ENCODE assay signal across 29 cellular contexts in genomic region chr16:84461504-84462295, GRCh38. TPM values are rescaled to one million over a fixed set of nuclear protein-coding genes. Genes with fewer than 3 reads are reported as not detected.
DNase-seq lines count a peak whose midpoint lies in the region; ATAC-seq and TF ChIP-seq lines count a peak whose summit lies in the region.
"Had no signal": no experiment of that assay in that cellular context is flagged by ENCODE, and none has a peak within 500 bp of the region (broad histone marks: within the 10 kb centered on the region; RNA-seq: fewer than 3 reads in every experiment).

No MANE protein-coding gene starts in this region.

- POLR2A ChIA-PET in CD8-positive, alpha-beta T cell (lab: Charles Lee), result no interaction called here

- H3K4me2 ChIP-seq in neuronal stem cell (ENCODE audit: insufficient read depth, low read length, poor library complexity, severe bottlenecking), result no peak overlapping the region
- H3K4me2 ChIP-seq: PC-9 had no signal

- no peak overlapping the region for H3K27ac ChIP-seq in CD8-positive, alpha-beta T cell (ENCODE audit: low read depth, low read length)
- H3K27ac ChIP-seq in neuronal stem cell (replicated peaks; ENCODE audit: low read length), result no peak overlapping the region
- H3K27ac ChIP-seq: ascending aorta, esophagus squamous epithelium, gastrocnemius medialis, PC-9, right atrium auricular region had no signal

- no peak overlapping the region for H2BK5ac ChIP-seq in neuronal stem cell (ENCODE audit: low read length)

- H3K27me3 Mint-ChIP-seq in CD8-positive, alpha-beta T cell (ENCODE audit: low read depth), result no peaks in the 10 kb centered on the region
- H3K27me3 Mint-ChIP-seq in chondrocyte (ENCODE audit: low read depth), result no peaks in the 10 kb centered on the region
- H3K27me3 Mint-ChIP-seq: activated CD8-positive, alpha-beta T cell treated with anti-CD3 and anti-CD28 coated beads for 36 hours; activated naive CD4-positive, alpha-beta T cell treated with anti-CD3 and anti-CD28 coated beads, Interleukin-2, amount 50 U/mL, for 24 hours; central memory CD8-positive, alpha-beta T cell had no signal

- H3K4me3 ChIP-seq in CD8-positive, alpha-beta T cell (ENCODE audit: low read depth, low read length), result no peak overlapping the region
- no peak overlapping the region for H3K4me3 ChIP-seq in neuronal stem cell (ENCODE audit: low read length in 2 of 2)
- H3K4me3 ChIP-seq: ascending aorta, esophagus squamous epithelium, gastrocnemius medialis, lung, PC-9, right atrium auricular region, stomach had no signal

- no peaks in the 10 kb centered on the region for H3K36me3 ChIP-seq in CD8-positive, alpha-beta T cell (ENCODE audit: insufficient read depth, low read length)
- peaks cover 3 to 8% of the 10 kb centered on the region in 2 donors for H3K36me3 ChIP-seq in neuronal stem cell (replicated peaks in 1 of 2; ENCODE audit: control insufficient read depth in 2 of 2, insufficient read depth in 2 of 2, low read length in 2 of 2)

- H2AFZ ChIP-seq in neuronal stem cell (ENCODE audit: low read length), result no peak overlapping the region
- H2AFZ ChIP-seq: PC-9 had no signal

- H3K9me3 ChIP-seq in CD8-positive, alpha-beta T cell (ENCODE audit: low read length), result no peaks in the 10 kb centered on the region
- peaks cover 0 to 11% of the 10 kb centered on the region in 2 donors for H3K9me3 ChIP-seq in neuronal stem cell (replicated peaks in 1 of 2; ENCODE audit: control insufficient read depth in 2 of 2, insufficient read depth in 1 of 2, low read depth in 1 of 2, low read length in 2 of 2)
- H3K9me3 ChIP-seq: esophagus squamous epithelium had no signal

- peak overlapping the region; percentile 41 for H3K27ac Mint-ChIP-seq in CD8-positive, alpha-beta T cell
- H3K27ac Mint-ChIP-seq in chondrocyte (ENCODE audit: unreplicated experiment), result no peak overlapping the region
- H3K27ac Mint-ChIP-seq: activated CD8-positive, alpha-beta T cell treated with anti-CD3 and anti-CD28 coated beads for 36 hours; activated naive CD4-positive, alpha-beta T cell treated with anti-CD3 and anti-CD28 coated beads, Interleukin-2, amount 50 U/mL, for 24 hours; HFFc6; T-helper 1 cell treated with Interleukin-12 subunit alpha and Interleukin-12 subunit beta and Interleukin-4 antibody, amounts not matched to agents 30 μg/mL and 1 μg/mL, for 36 hours had no signal

- intact Hi-C loops in CD8-positive, alpha-beta T cell (cut with DNase I, micrococcal nuclease), result no loop called here

- WGBS in neuronal stem cell (ENCODE audit: extremely low coverage in 2 of 2, insufficient read length in 2 of 2, insufficient replicate concordance in 1 of 2), 2 donors, result no CpG with 5 or more reads among the region's 30 CpGs

- peak overlapping the region; percentile 41 for H2BK12ac ChIP-seq in neuronal stem cell (ENCODE audit: low read length)

- H3K36me3 Mint-ChIP-seq in CD8-positive, alpha-beta T cell, result peaks cover 30% of the 10 kb centered on the region
- peaks cover 20% of the 10 kb centered on the region for H3K36me3 Mint-ChIP-seq in chondrocyte (ENCODE audit: low read depth)

- no peak overlapping the region for H3K4ac ChIP-seq in neuronal stem cell (ENCODE audit: low read length)

- no peaks in the 10 kb centered on the region for H3K4me1 Mint-ChIP-seq in CD8-positive, alpha-beta T cell (ENCODE audit: low read depth)
- no peaks in the 10 kb centered on the region for H3K4me1 Mint-ChIP-seq in chondrocyte (ENCODE audit: low read depth)
- H3K4me1 Mint-ChIP-seq: activated naive CD4-positive, alpha-beta T cell treated with anti-CD3 and anti-CD28 coated beads, Interleukin-2, amount 50 U/mL, for 24 hours had no signal

- DNase-seq in activated CD4-positive, CD25-positive, alpha-beta regulatory T cell treated with anti-CD3 and anti-CD28 coated beads, Interleukin-2, amount 50 U/mL, for 72 hours, result peak; percentile 24
- DNase-seq in activated CD4-positive, CD25-positive, alpha-beta regulatory T cell (lab: John Stamatoyannopoulos, UW), result no peak
- DNase-seq in CD8-positive, alpha-beta T cell, result peak in 1 of 7 experiments; percentile 40
- peak; percentile 87 for DNase-seq in chondrocyte (ENCODE audit: low spot score)
- DNase-seq in neuronal stem cell (ENCODE audit: low spot score), result no peak
- DNase-seq: 8988T; activated CD8-positive, alpha-beta T cell treated with anti-CD3 and anti-CD28 coated beads for 36 hours; activated T-cell treated with anti-CD3 and anti-CD28 coated beads, Interleukin-2, amount 50 U/mL, for 48 hours; COR-L47; DMS79; esophagus squamous epithelium; gastrocnemius medialis; HFFc6; kidney; NCI-H1105; NCI-H446; occipital lobe; trophoblast cell had no signal

- peak overlapping the region; percentile 43 for H4K8ac ChIP-seq in neuronal stem cell (ENCODE audit: low read depth, low read length)

- no peaks in the 10 kb centered on the region for H3K27me3 ChIP-seq in CD8-positive, alpha-beta T cell (ENCODE audit: insufficient read depth, low read length)
- H3K27me3 ChIP-seq in neuronal stem cell (ENCODE audit: control insufficient read depth in 3 of 3, insufficient read depth in 3 of 3, low read depth in 1 of 3, low read length in 3 of 3), result no peaks in the 10 kb centered on the region
- H3K27me3 ChIP-seq: ascending aorta, esophagus squamous epithelium, gastrocnemius medialis, right atrium auricular region, stomach had no signal

- peak overlapping the region; percentile 30 for H3K9ac ChIP-seq in neuronal stem cell (ENCODE audit: low read depth, low read length, poor library complexity)

- CTCF ChIA-PET in CD8-positive, alpha-beta T cell (lab: Charles Lee), result no interaction called here

- no peak overlapping the region for H2BK15ac ChIP-seq in neuronal stem cell (ENCODE audit: low read length)

- peak overlapping the region; percentile 38 for H3K14ac ChIP-seq in neuronal stem cell (ENCODE audit: low read length)

- TF ChIP-seq CTCF in CD8-positive, alpha-beta T cell (IDR thresholded peaks at IDR 0.05), result no peak
- no peak for TF ChIP-seq CTCF in chondrocyte (IDR thresholded peaks at IDR 0.05)

- H3K23ac ChIP-seq in neuronal stem cell (ENCODE audit: low read depth, low read length, poor library complexity), result peak overlapping the region; percentile 52

- no peaks in the 10 kb centered on the region for H3K9me3 Mint-ChIP-seq in CD8-positive, alpha-beta T cell
- H3K9me3 Mint-ChIP-seq in chondrocyte (ENCODE audit: low read depth), result peaks cover 6% of the 10 kb centered on the region
- H3K9me3 Mint-ChIP-seq: central memory CD8-positive, alpha-beta T cell had no signal

- H3K4me1 ChIP-seq in CD8-positive, alpha-beta T cell (ENCODE audit: insufficient read depth, low read length), result no peaks in the 10 kb centered on the region
- H3K4me1 ChIP-seq in neuronal stem cell (ENCODE audit: control insufficient read depth in 2 of 2, insufficient read depth in 1 of 2, low read depth in 1 of 2, low read length in 2 of 2), result peaks cover 0 to 2% of the 10 kb centered on the region in 2 donors
- H3K4me1 ChIP-seq: ascending aorta, gastrocnemius medialis, right atrium auricular region had no signal

- H3K4me3 Mint-ChIP-seq in CD8-positive, alpha-beta T cell, result no peak overlapping the region
- H3K4me3 Mint-ChIP-seq in chondrocyte (ENCODE audit: unreplicated experiment), result no peak overlapping the region
- H3K4me3 Mint-ChIP-seq: activated CD8-positive, alpha-beta T cell treated with anti-CD3 and anti-CD28 coated beads for 36 hours; activated naive CD4-positive, alpha-beta T cell treated with anti-CD3 and anti-CD28 coated beads, Interleukin-2, amount 50 U/mL, for 24 hours; central memory CD8-positive, alpha-beta T cell; HFFc6; T-helper 1 cell treated with Interleukin-12 subunit alpha and Interleukin-12 subunit beta and Interleukin-4 antibody, amounts not matched to agents 30 μg/mL and 1 μg/mL, for 36 hours had no signal

- ATAC-seq in CD8-positive, alpha-beta T cell, result no peak
- ATAC-seq in GM21528 (IDR thresholded peaks at IDR 0.05; ENCODE audit: low FRiP score, unreplicated experiment) (no peak), HG03565 (IDR thresholded peaks at IDR 0.05; ENCODE audit: unreplicated experiment) (no peak), GM18511 (IDR thresholded peaks at IDR 0.05; ENCODE audit: unreplicated experiment) (no peak)
- ATAC-seq: activated CD8-positive, alpha-beta T cell treated with anti-CD3 and anti-CD28 coated beads for 36 hours; gastrocnemius medialis had no signal

- peak overlapping the region; percentile 64 for H3K18ac ChIP-seq in neuronal stem cell (ENCODE audit: low read length)

- no peak overlapping the region for H4K91ac ChIP-seq in neuronal stem cell (ENCODE audit: low read depth, low read length, poor library complexity)

- peak overlapping the region; percentile 18 for H2BK120ac ChIP-seq in neuronal stem cell (ENCODE audit: low read depth, low read length)

- no peak overlapping the region for H2AK5ac ChIP-seq in neuronal stem cell (ENCODE audit: low read depth, low read length)

- no peaks in the 10 kb centered on the region for H3K79me1 ChIP-seq in neuronal stem cell (ENCODE audit: low read depth, low read length)

RNA-seq across cellular contexts. Expression of gene MEAK7, which starts 42.8 kb away (rescaled TPM):
- 1 to 10 TPM; 2.1 to 2.2 TPM for total RNA-seq in CD8-positive, alpha-beta T cell
- total RNA-seq in chondrocyte, result 21.0 to 27.9 TPM (median 26.8 TPM) in 3 replicates
- 8.0 TPM for polyA plus RNA-seq in neuronal stem cell (2013, experiment 1 of 2)
- polyA plus RNA-seq in neuronal stem cell (2013, experiment 2 of 2), result 8.4 TPM

Comparison
In these comparisons a context has a peak if more than half of its experiments do, and no peak if none do; other contexts are left out.
1. DNase-seq: peak in activated CD4-positive, CD25-positive, alpha-beta regulatory T cell treated with anti-CD3 and anti-CD28 coated beads, Interleukin-2, amount 50 U/mL, for 72 hours (single experiment) and chondrocyte (single experiment); none in activated CD4-positive, CD25-positive, alpha-beta regulatory T cell (0 of 4) and neuronal stem cell (single experiment).